In genomic region chr13:32233062-32233461, GRCh38 we compare ENCODE assay signal across 22 cellular contexts.
A peak's percentile ranks its signal among the peaks of the same experiment; 100 is the strongest.
DNase-seq lines count a peak whose midpoint lies in the region; ATAC-seq and TF ChIP-seq lines count a peak whose summit lies in the region.
"Had no signal": no experiment of that assay in that cellular context is flagged by ENCODE, and none has a peak within 500 bp of the region (broad histone marks: within the 10 kb centered on the region; RNA-seq: fewer than 3 reads in every experiment).

No MANE protein-coding gene starts in this region.

- ATAC-seq in SK-N-SH treated with all-trans-retinoic acid at 6 μM for 48 hours (no peak), heart right ventricle (peak in 6 of 8 donors; percentile 30 to 71 (median 56)), GM18868 (IDR thresholded peaks at IDR 0.05; ENCODE audit: unreplicated experiment) (no peak)
- no peak for ATAC-seq in activated T-helper 17 cell treated with anti-CD3 and anti-CD28 coated beads, Interleukin-2, amount 50 U/mL, for 72 hours (replicated peaks)

- DNase-seq in SK-N-SH (peak; percentile 25), heart right ventricle (no peak), mesenchymal stem cell (peak; percentile 40), COLO668 (lab: John Stamatoyannopoulos, UW; ENCODE audit: unreplicated experiment) (no peak)
- DNase-seq in activated T-cell treated with anti-CD3 and anti-CD28 coated beads, Interleukin-2, amount 50 U/mL, for 1 hour: no peak
- DNase-seq: DMS53; EL; GF-D8; H9; HFFc6; NCI-H1694; NCI-H2081; NCI-H2171 treated with DMSO at 0.1 percent for 48 hours; NCI-H446 treated with DMSO at 0.1 percent for 48 hours; NK-92 treated with Interleukin-12 subunit alpha and Interleukin-12 subunit beta, amount 100 ng/mL, for 24 hours had no signal

- H4K8ac ChIP-seq in mesenchymal stem cell (ENCODE audit: low read length): no peak overlapping the region

- H3K18ac ChIP-seq in mesenchymal stem cell (ENCODE audit: low read depth in 1 of 2, low read length in 2 of 2): no peak overlapping the region

- WGBS in SK-N-SH (ENCODE audit: low lambda C conversion rate): 83% methylated on average over 2 of the region's 2 CpGs
- 76 to 88% methylated on average over 2 of the region's 2 CpGs for WGBS in heart right ventricle, 2 donors
- WGBS in mesenchymal stem cell: 51% methylated on average over 2 of the region's 2 CpGs

- intact Hi-C loops in heart right ventricle (cut with DNase I): no loop called here

- no peak overlapping the region for H2BK12ac ChIP-seq in mesenchymal stem cell (ENCODE audit: low read length in 2 of 2)

- CTCF ChIA-PET in SK-N-SH (lab: Yijun Ruan, JAX): interaction anchor here (1.7 kb wide), 1 partner anchor 323 kb away, joined by 5 read pairs; no protein-coding TSS in a partner anchor

- no peak overlapping the region for H4K91ac ChIP-seq in mesenchymal stem cell (ENCODE audit: low read length)

- H2BK5ac ChIP-seq in mesenchymal stem cell (ENCODE audit: low read depth, low read length, poor library complexity, severe bottlenecking): no peak overlapping the region

- no peak for TF ChIP-seq RAD21 in SK-N-SH (IDR thresholded peaks at IDR 0.05; ENCODE audit: low read length)

- no peaks in the 10 kb centered on the region for H3K79me2 ChIP-seq in SK-N-SH (ENCODE audit: insufficient read depth)

- no peak overlapping the region for H2BK15ac ChIP-seq in mesenchymal stem cell (ENCODE audit: low read depth, poor library complexity, severe bottlenecking)

- H3K4me3 ChIP-seq in SK-N-SH (ENCODE audit: low read depth in 2 of 2, low read length in 1 of 2) (no peak overlapping the region), heart right ventricle (no peak overlapping the region), mesenchymal stem cell (ENCODE audit: insufficient read depth in 1 of 2, low read depth in 1 of 2, low read length in 2 of 2) (no peak overlapping the region)

- H3K4me1 Mint-ChIP-seq in activated T-helper 17 cell treated with anti-CD3 and anti-CD28 coated beads, Interleukin-2, amount 50 U/mL, for 72 hours: peaks cover 5% of the 10 kb centered on the region
- H3K4me1 Mint-ChIP-seq: B cell, CD14-positive monocyte had no signal

- H2AFZ ChIP-seq in SK-N-SH (ENCODE audit: low read depth) (no peak overlapping the region), mesenchymal stem cell (ENCODE audit: low read depth, low read length) (no peak overlapping the region)

- H3K79me1 ChIP-seq in mesenchymal stem cell (replicated peaks; ENCODE audit: low read length, poor library complexity, severe bottlenecking): no peaks in the 10 kb centered on the region

- peaks cover 89% of the 10 kb centered on the region for H3K36me3 Mint-ChIP-seq in activated T-helper 17 cell treated with anti-CD3 and anti-CD28 coated beads, Interleukin-2, amount 50 U/mL, for 72 hours (ENCODE audit: low read depth)
- H3K36me3 Mint-ChIP-seq: IgD-negative memory B cell had no signal

- H3K27me3 Mint-ChIP-seq in activated T-helper 17 cell treated with anti-CD3 and anti-CD28 coated beads, Interleukin-2, amount 50 U/mL, for 72 hours: no peaks in the 10 kb centered on the region
- H3K27me3 Mint-ChIP-seq: B cell, IgD-negative memory B cell had no signal

- H3K27me3 ChIP-seq in SK-N-SH (ENCODE audit: insufficient read depth): no peaks in the 10 kb centered on the region
- H3K27me3 ChIP-seq in heart right ventricle: no peaks in the 10 kb centered on the region
- H3K27me3 ChIP-seq in mesenchymal stem cell (ENCODE audit: control insufficient read depth in 1 of 2, insufficient read depth in 1 of 2, low read length in 2 of 2): no peaks in the 10 kb centered on the region

- H2BK120ac ChIP-seq in mesenchymal stem cell (ENCODE audit: low read depth, low read length): no peak overlapping the region

- TF ChIP-seq CTCF in SK-N-SH (IDR thresholded peaks at IDR 0.05) (no peak), heart right ventricle (IDR thresholded peaks at IDR 0.05) (no peak)

- H3K36me3 ChIP-seq in SK-N-SH (replicated peaks in 1 of 2; ENCODE audit: control insufficient read depth in 1 of 2, insufficient read depth in 2 of 2, low read length in 1 of 2) (no peaks in the 10 kb centered on the region), heart right ventricle (peaks cover 0 to 93% (median 43%) of the 10 kb centered on the region in 9 donors), mesenchymal stem cell (ENCODE audit: control insufficient read depth in 1 of 2, insufficient read depth in 2 of 2, low read depth in 1 of 2, low read length in 2 of 2) (peaks cover 8 to 34% of the 10 kb centered on the region in 2 experiments)

- no peak overlapping the region for H3K4me3 Mint-ChIP-seq in activated T-helper 17 cell treated with anti-CD3 and anti-CD28 coated beads, Interleukin-2, amount 50 U/mL, for 72 hours
- H3K4me3 Mint-ChIP-seq: B cell, H9, HFFc6, IgD-negative memory B cell had no signal

- H3F3A ChIP-seq in SK-N-SH (replicated peaks; ENCODE audit: insufficient read depth): no peaks in the 10 kb centered on the region

- no peak overlapping the region for H3K23ac ChIP-seq in mesenchymal stem cell (ENCODE audit: low read length in 2 of 2)

- H3K4me2 ChIP-seq in SK-N-SH (no peak overlapping the region), mesenchymal stem cell (ENCODE audit: low read length, poor library complexity, severe bottlenecking) (no peak overlapping the region)

- TF ChIP-seq EP300 in SK-N-SH (IDR thresholded peaks at IDR 0.05; ENCODE audit: borderline replicate concordance in 1 of 2, low read depth in 1 of 2, low read length in 1 of 2): no peak

- no peak overlapping the region for H3K4ac ChIP-seq in mesenchymal stem cell (ENCODE audit: low read depth in 1 of 2, low read length in 2 of 2)

- peak overlapping the region; percentile 45 for H3K27ac Mint-ChIP-seq in activated T-helper 17 cell treated with anti-CD3 and anti-CD28 coated beads, Interleukin-2, amount 50 U/mL, for 72 hours
- H3K27ac Mint-ChIP-seq: B cell, H9, HFFc6, IgD-negative memory B cell had no signal

- no peaks in the 10 kb centered on the region for H3K9me2 ChIP-seq in SK-N-SH

- H4K20me1 ChIP-seq in SK-N-SH (ENCODE audit: insufficient read depth): no peaks in the 10 kb centered on the region

- no peak overlapping the region for H3K14ac ChIP-seq in mesenchymal stem cell (ENCODE audit: low read length in 2 of 2)

- no peak overlapping the region for H3K9ac ChIP-seq in SK-N-SH
- no peak overlapping the region for H3K9ac ChIP-seq in mesenchymal stem cell (ENCODE audit: low read length)

- POLR2A ChIA-PET in SK-N-SH (lab: Yijun Ruan, JAX): no interaction called here

- H2AK5ac ChIP-seq in mesenchymal stem cell (ENCODE audit: low read length, severe bottlenecking): no peak overlapping the region

- H3K4me1 ChIP-seq in SK-N-SH (ENCODE audit: control insufficient read depth in 1 of 2, insufficient read depth in 2 of 2, low read depth in 1 of 2, low read length in 1 of 2) (peaks cover 0 to 8% of the 10 kb centered on the region in 2 experiments; a peak in 2 of 4 replicates), heart right ventricle (peaks cover 0 to 31% (median 12%) of the 10 kb centered on the region in 9 donors), mesenchymal stem cell (ENCODE audit: control insufficient read depth, insufficient read depth, low read depth, low read length) (no peaks in the 10 kb centered on the region)

- H3K9me3 Mint-ChIP-seq in activated T-helper 17 cell treated with anti-CD3 and anti-CD28 coated beads, Interleukin-2, amount 50 U/mL, for 72 hours: no peaks in the 10 kb centered on the region
- H3K9me3 Mint-ChIP-seq: CD14-positive monocyte, H9, HFFc6 had no signal

- H3K27ac ChIP-seq in SK-N-SH (ENCODE audit: low read depth in 2 of 2, low read length in 1 of 2) (peak overlapping the region in 1 of 2 experiments; percentile 22; a peak in 2 of 4 replicates), heart right ventricle (peak overlapping the region in 4 of 10 donors; percentile 0 to 47 (median 10)), mesenchymal stem cell (ENCODE audit: low read length, poor library complexity, severe bottlenecking) (no peak overlapping the region)
- H3K27ac ChIP-seq: RWPE1 had no signal

- H3K9me3 ChIP-seq in SK-N-SH (no peaks in the 10 kb centered on the region), heart right ventricle (no peaks in the 10 kb centered on the region), mesenchymal stem cell (ENCODE audit: control insufficient read depth, low read length) (no peaks in the 10 kb centered on the region)

TF ChIP-seq in SK-N-SH, 30 proteins besides CTCF, POLR2A, EP300 and RAD21 (continues in another document):
- TF ChIP-seq, protein P1, sequence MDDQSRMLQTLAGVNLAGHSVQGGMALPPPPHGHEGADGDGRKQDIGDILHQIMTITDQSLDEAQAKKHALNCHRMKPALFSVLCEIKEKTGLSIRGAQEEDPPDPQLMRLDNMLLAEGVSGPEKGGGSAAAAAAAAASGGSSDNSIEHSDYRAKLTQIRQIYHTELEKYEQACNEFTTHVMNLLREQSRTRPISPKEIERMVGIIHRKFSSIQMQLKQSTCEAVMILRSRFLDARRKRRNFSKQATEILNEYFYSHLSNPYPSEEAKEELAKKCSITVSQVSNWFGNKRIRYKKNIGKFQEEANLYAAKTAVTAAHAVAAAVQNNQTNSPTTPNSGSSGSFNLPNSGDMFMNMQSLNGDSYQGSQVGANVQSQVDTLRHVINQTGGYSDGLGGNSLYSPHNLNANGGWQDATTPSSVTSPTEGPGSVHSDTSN (IDR thresholded peaks at IDR 0.05): no peak
- no peak for TF ChIP-seq MEF2A (IDR thresholded peaks at IDR 0.05; ENCODE audit: borderline replicate concordance, low read depth)
- TF ChIP-seq MXI1 (IDR thresholded peaks at IDR 0.05; ENCODE audit: low read depth, low read length): peak; percentile 19; the same call in 1 of the 2 replicates
- TF ChIP-seq GATA2 (CRISPR knock-in tag; IDR thresholded peaks at IDR 0.05): peak; percentile 18; the same call in 1 of the 2 replicates

TF ChIP-seq in SK-N-SH treated with all-trans-retinoic acid at 6 μM for 48 hours, 23 proteins besides CTCF, POLR2A, EP300 and RAD21 (continues in another document):
- TF ChIP-seq ARNTL (CRISPR knock-in tag; IDR thresholded peaks at IDR 0.05; ENCODE audit: borderline replicate concordance, low read depth) (no peak), ZNF70 (CRISPR knock-in tag; IDR thresholded peaks at IDR 0.05) (no peak), OSR1 (CRISPR knock-in tag; IDR thresholded peaks at IDR 0.05) (no peak), ZFP30 (CRISPR knock-in tag; IDR thresholded peaks at IDR 0.05) (no peak), PPARA (CRISPR knock-in tag; IDR thresholded peaks at IDR 0.05; ENCODE audit: borderline replicate concordance) (no peak), ESRRG (CRISPR knock-in tag; IDR thresholded peaks at IDR 0.05) (no peak), TOX (CRISPR knock-in tag; IDR thresholded peaks at IDR 0.05; ENCODE audit: borderline replicate concordance) (no peak), ISL1 (CRISPR knock-in tag; IDR thresholded peaks at IDR 0.05) (no peak), ZC3H10 (CRISPR knock-in tag; IDR thresholded peaks at IDR 0.05) (no peak)

Comparison
In these comparisons a context has a peak if more than half of its experiments do, and no peak if none do; other contexts are left out.
1. DNase-seq: peak in SK-N-SH (single experiment) and mesenchymal stem cell (single experiment); none in heart right ventricle (0 of 2), activated T-cell treated with anti-CD3 and anti-CD28 coated beads, Interleukin-2, amount 50 U/mL, for 1 hour (single experiment) and COLO668 (single experiment).
2. ATAC-seq: peak in heart right ventricle (6 of 8); none in SK-N-SH treated with all-trans-retinoic acid at 6 μM for 48 hours (single experiment), activated T-helper 17 cell treated with anti-CD3 and anti-CD28 coated beads, Interleukin-2, amount 50 U/mL, for 72 hours (single experiment) and GM18868 (single experiment).